ENCODE assay signal across 8 cellular contexts in genomic region chr2:97094772-97095611, GRCh38. TPM values are rescaled to one million over a fixed set of nuclear protein-coding genes. Genes with fewer than 3 reads are reported as not detected.
DNase-seq lines count a peak whose midpoint lies in the region; ATAC-seq lines count a peak whose summit lies in the region.
"Not testable (repeated sequence)": the region's sequence is repeated elsewhere in the genome, so short reads cannot be mapped to it uniquely, and the experiment has no call there.

Gene FAHD2B (minus strand): TSS chr2:97094882. CDS start chr2:97091706, 3,176 bp downstream.

- not testable (repeated sequence) for H3K36me3 ChIP-seq in GM23248 (ENCODE audit: low read depth); naive thymus-derived CD4-positive, alpha-beta T cell (ENCODE audit: control insufficient read depth in 2 of 3, insufficient read depth in 3 of 3, low read length in 3 of 3)

- H3K4me1 ChIP-seq in GM23248 (ENCODE audit: insufficient read depth); naive thymus-derived CD4-positive, alpha-beta T cell (ENCODE audit: control insufficient read depth in 2 of 2, insufficient read depth in 2 of 2, low read length in 2 of 2): not testable (repeated sequence)

- WGBS in GM23248 (ENCODE audit: low coverage in 1 of 2, low lambda C conversion rate in 2 of 2, missing lambda C conversion rate in 2 of 2), 2 experiments, result 1 to 2% methylated on average over 15 to 17 of the region's 48 CpGs

- not testable (repeated sequence) for H3F3A ChIP-seq in GM23248 (ENCODE audit: insufficient read depth)

- peak; percentile 6 for DNase-seq in DMS53 treated with DMSO at 0.1 percent for 48 hours (lab: John Stamatoyannopoulos, UW; ENCODE audit: unreplicated experiment)
- DNase-seq in GM23248, result peak; percentile 72
- peak; percentile 44 for DNase-seq in KG1 (lab: John Stamatoyannopoulos, UW)
- DNase-seq in SIG-M5 (lab: John Stamatoyannopoulos, UW), result peak; percentile 1
- peak; percentile 80 for DNase-seq in activated T-helper 1 cell treated with anti-CD3 and anti-CD28 coated beads, Interleukin-12 subunit alpha, Interleukin-12 subunit beta, Interleukin-2, Interleukin-4 antibody, amounts not matched to agents 30 ng/mL and 10 ng/mL and 1 ng/mL, durations not matched to agents 14 hours and 24 hours and 36 hours (ENCODE audit: low spot score)
- peak; percentile 60 for DNase-seq in fibroblast of gingiva (ENCODE audit: low read depth)
- peak; percentile 57 to 89 (median 78) for DNase-seq in naive thymus-derived CD4-positive, alpha-beta T cell
- peak; percentile 90 for DNase-seq in stimulated activated CD8-positive, alpha-beta memory T cell treated with anti-CD3 and anti-CD28 coated beads, Interleukin-4, amount 100 ng/mL, for 48 hours

- H3K27me3 Mint-ChIP-seq in activated T-helper 1 cell treated with anti-CD3 and anti-CD28 coated beads, Interleukin-12 subunit alpha, Interleukin-12 subunit beta, Interleukin-2, Interleukin-4 antibody, amounts not matched to agents 30 ng/mL and 10 ng/mL and 1 ng/mL, durations not matched to agents 14 hours and 24 hours and 36 hours (ENCODE audit: insufficient read depth), result peaks cover 12% of the 10 kb centered on the region
- H3K27me3 Mint-ChIP-seq in naive thymus-derived CD4-positive, alpha-beta T cell, result peaks cover 2 to 23% (median 6%) of the 10 kb centered on the region in 5 donors

- in situ Hi-C loops in GM23248 (cut with MboI), result not testable (repeated sequence)

- peak within 1 kb of the TSS; percentile 61 for H3K9ac ChIP-seq in GM23248

- CTCF ChIA-PET in naive thymus-derived CD4-positive, alpha-beta T cell (lab: Charles Lee), result interaction anchor here (1.1 kb wide), 1 partner anchor 237 kb away, joined by 3 read pairs; the partner anchor contains the start of gene ANKRD39

- H3K36me3 Mint-ChIP-seq in activated T-helper 1 cell treated with anti-CD3 and anti-CD28 coated beads, Interleukin-12 subunit alpha, Interleukin-12 subunit beta, Interleukin-2, Interleukin-4 antibody, amounts not matched to agents 30 ng/mL and 10 ng/mL and 1 ng/mL, durations not matched to agents 14 hours and 24 hours and 36 hours (ENCODE audit: low read depth); naive thymus-derived CD4-positive, alpha-beta T cell: not testable (repeated sequence)

- POLR2A ChIA-PET in naive thymus-derived CD4-positive, alpha-beta T cell (lab: Charles Lee), result interaction anchor here (0.7 kb wide), 1 partner anchor 134 kb away, joined by 4 read pairs; no protein-coding TSS in a partner anchor

- intact Hi-C loops in activated T-helper 1 cell treated with anti-CD3 and anti-CD28 coated beads, Interleukin-12 subunit alpha, Interleukin-12 subunit beta, Interleukin-2, Interleukin-4 antibody, amounts not matched to agents 30 ng/mL and 10 ng/mL and 1 ng/mL, durations not matched to agents 14 hours and 24 hours and 36 hours (cut with micrococcal nuclease); naive thymus-derived CD4-positive, alpha-beta T cell (cut with micrococcal nuclease): not testable (repeated sequence)

- H3K4me2 ChIP-seq in GM23248 (ENCODE audit: unreplicated experiment), result peak within 1 kb of the TSS; percentile 65

- H3K79me2 ChIP-seq in GM23248 (ENCODE audit: insufficient read depth), result not testable (repeated sequence)

- not testable (repeated sequence) for H3K4me1 Mint-ChIP-seq in activated T-helper 1 cell treated with anti-CD3 and anti-CD28 coated beads, Interleukin-12 subunit alpha, Interleukin-12 subunit beta, Interleukin-2, Interleukin-4 antibody, amounts not matched to agents 30 ng/mL and 10 ng/mL and 1 ng/mL, durations not matched to agents 14 hours and 24 hours and 36 hours (ENCODE audit: low read depth)
- H3K4me1 Mint-ChIP-seq in naive thymus-derived CD4-positive, alpha-beta T cell, result peaks cover 0 to 14% (median 7%) of the 10 kb centered on the region in 7 donors

- H3K27ac ChIP-seq in GM23248, result not testable (repeated sequence)
- H3K27ac ChIP-seq in naive thymus-derived CD4-positive, alpha-beta T cell (ENCODE audit: low read depth, low read length), result peak within 1 kb of the TSS; percentile 57

- H3K9me3 ChIP-seq in GM23248 (ENCODE audit: low read depth); naive thymus-derived CD4-positive, alpha-beta T cell (ENCODE audit: control insufficient read depth in 2 of 3, low read length in 3 of 3): not testable (repeated sequence)

- peak; percentile 97 for ATAC-seq in naive thymus-derived CD4-positive, alpha-beta T cell

- H3K27me3 ChIP-seq in GM23248 (replicated peaks; ENCODE audit: insufficient read depth); naive thymus-derived CD4-positive, alpha-beta T cell (ENCODE audit: control insufficient read depth in 2 of 2, insufficient read depth in 2 of 2, low read length in 2 of 2): not testable (repeated sequence)

- peak within 1 kb of the TSS; percentile 45 for H3K27ac Mint-ChIP-seq in activated T-helper 1 cell treated with anti-CD3 and anti-CD28 coated beads, Interleukin-12 subunit alpha, Interleukin-12 subunit beta, Interleukin-2, Interleukin-4 antibody, amounts not matched to agents 30 ng/mL and 10 ng/mL and 1 ng/mL, durations not matched to agents 14 hours and 24 hours and 36 hours
- H3K27ac Mint-ChIP-seq in naive thymus-derived CD4-positive, alpha-beta T cell, result peak within 1 kb of the TSS; percentile 13 to 85 (median 75)

- H3K9me3 Mint-ChIP-seq in activated T-helper 1 cell treated with anti-CD3 and anti-CD28 coated beads, Interleukin-12 subunit alpha, Interleukin-12 subunit beta, Interleukin-2, Interleukin-4 antibody, amounts not matched to agents 30 ng/mL and 10 ng/mL and 1 ng/mL, durations not matched to agents 14 hours and 24 hours and 36 hours, result peaks cover 12% of the 10 kb centered on the region
- not testable (repeated sequence) for H3K9me3 Mint-ChIP-seq in naive thymus-derived CD4-positive, alpha-beta T cell

- H3K9me2 ChIP-seq in GM23248 (ENCODE audit: insufficient read depth), result not testable (repeated sequence)

- peak within 1 kb of the TSS; percentile 81 for H3K4me3 Mint-ChIP-seq in activated T-helper 1 cell treated with anti-CD3 and anti-CD28 coated beads, Interleukin-12 subunit alpha, Interleukin-12 subunit beta, Interleukin-2, Interleukin-4 antibody, amounts not matched to agents 30 ng/mL and 10 ng/mL and 1 ng/mL, durations not matched to agents 14 hours and 24 hours and 36 hours
- H3K4me3 Mint-ChIP-seq in naive thymus-derived CD4-positive, alpha-beta T cell, result peak within 1 kb of the TSS; percentile 67 to 81 (median 74)

- not testable (repeated sequence) for H4K20me1 ChIP-seq in GM23248 (ENCODE audit: insufficient read depth)

- H2AFZ ChIP-seq in GM23248, result peak within 1 kb of the TSS; percentile 70; the same call in 1 of the 2 replicates

- H3K4me3 ChIP-seq in GM23248, result peak within 1 kb of the TSS; percentile 62
- not testable (repeated sequence) for H3K4me3 ChIP-seq in naive thymus-derived CD4-positive, alpha-beta T cell (ENCODE audit: low read length)

RNA-seq across cellular contexts. Expression of gene FAHD2B, which starts in this region (rescaled TPM):
- 0.32 TPM in 1 of 2 replicates, not detected in the other for total RNA-seq in GM23248 (2014; rRNA removed; shearing (Covaris generic))
- polyA plus RNA-seq in GM23248 (2016; fragmentation: Nextera tagmentation; extraction: Ambion mirVana), result 1.4 and 1.8 TPM in 2 replicates
- total RNA-seq in activated T-helper 1 cell treated with anti-CD3 and anti-CD28 coated beads, Interleukin-12 subunit alpha, Interleukin-12 subunit beta, Interleukin-2, Interleukin-4 antibody, amounts not matched to agents 30 ng/mL and 10 ng/mL and 1 ng/mL, durations not matched to agents 14 hours and 24 hours and 36 hours, result 18.8 and 22.4 TPM in 2 replicates
- 10 to 100 TPM; 11.5 to 24.8 (median 14.8) TPM for total RNA-seq in naive thymus-derived CD4-positive, alpha-beta T cell
- polyA plus RNA-seq in naive thymus-derived CD4-positive, alpha-beta T cell, result 10 to 100 TPM; 12.8 to 14.6 TPM

Comparison
In these comparisons a context has a peak if more than half of its experiments do, and no peak if none do; other contexts are left out.
1. DNase-seq: peak in every context shown above with its lines; median percentile 90 in stimulated activated CD8-positive, alpha-beta memory T cell treated with anti-CD3 and anti-CD28 coated beads, Interleukin-4, amount 100 ng/mL, for 48 hours; 80 in activated T-helper 1 cell treated with anti-CD3 and anti-CD28 coated beads, Interleukin-12 subunit alpha, Interleukin-12 subunit beta, Interleukin-2, Interleukin-4 antibody, amounts not matched to agents 30 ng/mL and 10 ng/mL and 1 ng/mL, durations not matched to agents 14 hours and 24 hours and 36 hours; 78 in naive thymus-derived CD4-positive, alpha-beta T cell; 72 in GM23248; 60 in fibroblast of gingiva; 44 in KG1; 6 in DMS53 treated with DMSO at 0.1 percent for 48 hours; 1 in SIG-M5.